Comparison of ENCODE assay signal across 27 cellular contexts in genomic region chr5:51657340-51658240, GRCh38.
DNase-seq lines count a peak whose midpoint lies in the region; ATAC-seq and TF ChIP-seq lines count a peak whose summit lies in the region.
"Had no signal": no experiment of that assay in that cellular context is flagged by ENCODE, and none has a peak within 500 bp of the region (broad histone marks: within the 10 kb centered on the region; RNA-seq: fewer than 3 reads in every experiment).

No MANE protein-coding gene starts in this region.

- no peak for TF ChIP-seq CTCF in mammary epithelial cell (conservative IDR thresholded peaks at IDR 0.05 in 1 of 2, IDR thresholded peaks at IDR 0.05 in 1 of 2; ENCODE audit: extremely low read depth in 1 of 2, insufficient read depth in 1 of 2, low read depth in 1 of 2, low read length in 2 of 2)

- no peaks in the 10 kb centered on the region for H3K27me3 ChIP-seq in mammary epithelial cell (ENCODE audit: insufficient read depth, low read length)
- H3K27me3 ChIP-seq: BE2C, left lung, uterus had no signal

- H3K9me3 Mint-ChIP-seq in activated T-cell treated with anti-CD3 and anti-CD28 coated beads, Interleukin-2, amount 50 U/mL, for 72 hours, result peaks cover 4 to 5% of the 10 kb centered on the region in 2 donors

- no peak for ATAC-seq in GM19023 (IDR thresholded peaks at IDR 0.05; ENCODE audit: unreplicated experiment)
- no peak for ATAC-seq in activated T-cell treated with anti-CD3 and anti-CD28 coated beads, Interleukin-2, amount 50 U/mL, for 72 hours (replicated peaks in 1 of 2)
- ATAC-seq: activated naive CD4-positive, alpha-beta T cell treated with anti-CD3 and anti-CD28 coated beads, Interleukin-2, amount 50 U/mL, for 72 hours; K562; left lung; natural killer cell had no signal

- in situ Hi-C loops in mammary epithelial cell (cut with MboI; ENCODE audit: low sequenced_read_pairs in 2 of 2), result no loop called here

- dilution Hi-C loops in mammary epithelial cell (cut with HindIII; ENCODE audit: low sequenced_read_pairs), result no loop called here

- CTCF ChIA-PET in mammary epithelial cell (lab: Charles Lee; ENCODE audit: low non-redundant PET), result no interaction called here

- no peak overlapping the region for H3K4me2 ChIP-seq in mammary epithelial cell (ENCODE audit: insufficient read depth, low read depth, low read length)
- H3K4me2 ChIP-seq: smooth muscle cell had no signal

- H3K36me3 ChIP-seq in mammary epithelial cell (ENCODE audit: insufficient read depth, low read length), result no peaks in the 10 kb centered on the region
- H3K36me3 ChIP-seq: BE2C, left lung, uterus had no signal

- BruUV-seq in mammary epithelial cell (replicated peaks; lab: Mats Ljungman, UMichigan), result no TSS peak

- intact Hi-C loops in mammary epithelial cell (cut with micrococcal nuclease), result no loop called here

- no peak overlapping the region for H3K4me3 ChIP-seq in mammary epithelial cell (replicated peaks in 1 of 3; ENCODE audit: insufficient read depth in 1 of 3, low read depth in 2 of 3, low read length in 3 of 3)
- H3K4me3 ChIP-seq: K562, left lung, SK-N-MC, smooth muscle cell, uterus had no signal

- H3K79me2 ChIP-seq in mammary epithelial cell (ENCODE audit: insufficient read depth, low read length), result no peaks in the 10 kb centered on the region

- H3K4me1 ChIP-seq in mammary epithelial cell (ENCODE audit: insufficient read depth, low read length), result peaks cover 9% of the 10 kb centered on the region
- H3K4me1 ChIP-seq: left lung, uterus had no signal

- H3K4me1 Mint-ChIP-seq in activated T-cell treated with anti-CD3 and anti-CD28 coated beads, Interleukin-2, amount 50 U/mL, for 72 hours (ENCODE audit: low read depth), result no peaks in the 10 kb centered on the region
- H3K4me1 Mint-ChIP-seq: natural killer cell had no signal

- H3K36me3 Mint-ChIP-seq in activated T-cell treated with anti-CD3 and anti-CD28 coated beads, Interleukin-2, amount 50 U/mL, for 72 hours (ENCODE audit: insufficient read depth in 2 of 2), result no peaks in the 10 kb centered on the region
- H3K36me3 Mint-ChIP-seq: activated naive CD4-positive, alpha-beta T cell treated with anti-CD3 and anti-CD28 coated beads, Interleukin-2, amount 50 U/mL, for 72 hours; natural killer cell had no signal

- no peak overlapping the region for H3K9ac ChIP-seq in mammary epithelial cell (ENCODE audit: insufficient read depth, low read length)

- no peak overlapping the region for H3K27ac Mint-ChIP-seq in activated T-cell treated with anti-CD3 and anti-CD28 coated beads, Interleukin-2, amount 50 U/mL, for 72 hours
- H3K27ac Mint-ChIP-seq: activated naive CD4-positive, alpha-beta T cell treated with anti-CD3 and anti-CD28 coated beads, Interleukin-2, amount 50 U/mL, for 72 hours; natural killer cell had no signal

- no peak overlapping the region for H2AFZ ChIP-seq in mammary epithelial cell (ENCODE audit: low read depth, low read length)

- no peaks in the 10 kb centered on the region for H3K9me3 ChIP-seq in mammary epithelial cell (replicated peaks; ENCODE audit: insufficient read depth, low read length)
- H3K9me3 ChIP-seq: BE2C, left lung, uterus had no signal

- DNase-seq in NCI-H82 (lab: John Stamatoyannopoulos, UW), result peak; percentile 25
- DNase-seq in NCI-H82 treated with DMSO at 0.1 percent for 48 hours (lab: John Stamatoyannopoulos, UW; ENCODE audit: unreplicated experiment), result no peak
- peak; percentile 13 for DNase-seq in NCI-H2171 (lab: John Stamatoyannopoulos, UW)
- peak; percentile 12 for DNase-seq in mammary epithelial cell
- peak; percentile 58 for DNase-seq in renal cortical epithelial cell (ENCODE audit: low read depth)
- no peak for DNase-seq in stimulated activated CD4-positive, alpha-beta T cell treated with anti-CD3 and anti-CD28 coated beads, Interleukin-2, amount 100 ng/mL, for 48 hours
- DNase-seq in activated T-cell treated with anti-CD3 and anti-CD28 coated beads, Interleukin-2, amount 50 U/mL, for 72 hours, result no peak
- DNase-seq: anterior cingulate cortex; BE2C; central memory CD4-positive, alpha-beta T cell; dermis blood vessel endothelial cell; DMS79; left lung; midbrain; natural killer cell; NCI-H1694 treated with DMSO at 0.1 percent for 48 hours; NCI-H510A; retina; RPMI8226; stimulated activated CD4-positive, alpha-beta T cell treated with anti-CD3 and anti-CD28 coated beads, Interleukin-2, amount 100 ng/mL, for 24 hours; substantia nigra; uterus had no signal

- 45% methylated on average over 7 of the region's 7 CpGs for WGBS in mammary epithelial cell (ENCODE audit: low coverage, missing lambda C conversion rate)

- H3K27me3 Mint-ChIP-seq in activated T-cell treated with anti-CD3 and anti-CD28 coated beads, Interleukin-2, amount 50 U/mL, for 72 hours (ENCODE audit: low read depth), result no peaks in the 10 kb centered on the region

- H3K4me3 Mint-ChIP-seq in activated T-cell treated with anti-CD3 and anti-CD28 coated beads, Interleukin-2, amount 50 U/mL, for 72 hours, result no peak overlapping the region
- H3K4me3 Mint-ChIP-seq: natural killer cell had no signal

- H4K20me1 ChIP-seq in mammary epithelial cell (ENCODE audit: insufficient read depth, low read length), result no peaks in the 10 kb centered on the region

- no peak overlapping the region for H3K27ac ChIP-seq in mammary epithelial cell (ENCODE audit: insufficient read depth, low read depth, low read length)
- H3K27ac ChIP-seq: left lung, SK-N-MC, uterus had no signal

Comparison
In these comparisons a context has a peak if more than half of its experiments do, and no peak if none do; other contexts are left out.
1. DNase-seq: peak in NCI-H82 (single experiment), NCI-H2171 (single experiment), mammary epithelial cell (single experiment) and renal cortical epithelial cell (single experiment); none in NCI-H82 treated with DMSO at 0.1 percent for 48 hours (single experiment), stimulated activated CD4-positive, alpha-beta T cell treated with anti-CD3 and anti-CD28 coated beads, Interleukin-2, amount 100 ng/mL, for 48 hours (0 of 2) and activated T-cell treated with anti-CD3 and anti-CD28 coated beads, Interleukin-2, amount 50 U/mL, for 72 hours (0 of 2).